ENCODE assay signal across 1 cellular context in the genomic region with DNA sequence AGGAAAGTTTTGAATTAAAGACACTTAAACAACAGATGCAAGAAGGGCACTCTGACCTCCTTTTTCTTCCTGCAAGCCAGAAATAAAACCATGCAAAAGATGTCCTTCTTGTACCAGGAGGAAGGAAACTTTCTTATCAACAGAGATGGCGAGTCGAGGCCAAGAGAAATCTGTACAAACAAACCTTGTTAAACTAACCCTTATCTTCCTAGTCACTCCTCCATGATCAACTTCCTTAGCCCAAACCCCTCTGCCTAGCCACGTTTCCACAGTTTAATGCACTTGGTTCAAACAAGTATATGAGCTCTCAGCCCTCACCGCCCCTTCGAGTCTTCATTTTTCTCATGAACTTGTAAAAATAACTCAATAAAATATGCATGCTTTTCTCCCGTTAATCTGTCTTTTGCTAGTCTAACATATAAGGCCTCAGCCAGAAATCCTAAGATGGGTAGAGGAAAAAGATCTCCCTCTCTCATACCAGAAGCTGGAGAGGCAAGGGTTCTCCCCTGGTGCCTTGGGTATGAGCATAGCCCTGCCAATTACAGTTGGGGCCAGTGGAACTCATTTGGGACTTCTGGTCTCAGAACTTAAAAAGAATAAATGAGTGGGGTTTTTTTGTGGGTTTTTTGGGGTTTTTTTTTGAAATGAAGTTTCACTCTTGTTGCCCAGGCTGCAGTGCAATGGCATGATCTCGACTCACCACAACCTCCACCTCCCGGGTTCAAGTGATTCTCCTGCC.
TF ChIP-seq lines count a peak whose summit lies in the region.

No MANE protein-coding gene starts in this region.

TF ChIP-seq in WTC11, 78 proteins besides CTCF, POLR2A, EP300 and RAD21 (continued from another document):
- TF ChIP-seq AFF4 (CRISPR knock-in tag; IDR thresholded peaks at IDR 0.05; ENCODE audit: borderline replicate concordance): no peak
- no peak for TF ChIP-seq SMAD3 (CRISPR knock-in tag; IDR thresholded peaks at IDR 0.05; ENCODE audit: borderline replicate concordance)
- TF ChIP-seq, protein P1, sequence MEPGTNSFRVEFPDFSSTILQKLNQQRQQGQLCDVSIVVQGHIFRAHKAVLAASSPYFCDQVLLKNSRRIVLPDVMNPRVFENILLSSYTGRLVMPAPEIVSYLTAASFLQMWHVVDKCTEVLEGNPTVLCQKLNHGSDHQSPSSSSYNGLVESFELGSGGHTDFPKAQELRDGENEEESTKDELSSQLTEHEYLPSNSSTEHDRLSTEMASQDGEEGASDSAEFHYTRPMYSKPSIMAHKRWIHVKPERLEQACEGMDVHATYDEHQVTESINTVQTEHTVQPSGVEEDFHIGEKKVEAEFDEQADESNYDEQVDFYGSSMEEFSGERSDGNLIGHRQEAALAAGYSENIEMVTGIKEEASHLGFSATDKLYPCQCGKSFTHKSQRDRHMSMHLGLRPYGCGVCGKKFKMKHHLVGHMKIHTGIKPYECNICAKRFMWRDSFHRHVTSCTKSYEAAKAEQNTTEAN (CRISPR knock-in tag; IDR thresholded peaks at IDR 0.05): no peak
- TF ChIP-seq E2F1 (CRISPR knock-in tag; IDR thresholded peaks at IDR 0.05): no peak
- no peak for TF ChIP-seq NFE2L1 (CRISPR knock-in tag; IDR thresholded peaks at IDR 0.05)
- no peak for TF ChIP-seq TEAD1 (CRISPR knock-in tag; IDR thresholded peaks at IDR 0.05)
- TF ChIP-seq, protein P2, sequence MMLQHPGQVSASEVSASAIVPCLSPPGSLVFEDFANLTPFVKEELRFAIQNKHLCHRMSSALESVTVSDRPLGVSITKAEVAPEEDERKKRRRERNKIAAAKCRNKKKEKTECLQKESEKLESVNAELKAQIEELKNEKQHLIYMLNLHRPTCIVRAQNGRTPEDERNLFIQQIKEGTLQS (CRISPR knock-in tag; conservative IDR thresholded peaks at IDR 0.05): no peak
- no peak for TF ChIP-seq SP1 (CRISPR knock-in tag; conservative IDR thresholded peaks at IDR 0.05)
TF ChIP-seq in WTC11: peak in this region for 0.
